In the genomic region with DNA sequence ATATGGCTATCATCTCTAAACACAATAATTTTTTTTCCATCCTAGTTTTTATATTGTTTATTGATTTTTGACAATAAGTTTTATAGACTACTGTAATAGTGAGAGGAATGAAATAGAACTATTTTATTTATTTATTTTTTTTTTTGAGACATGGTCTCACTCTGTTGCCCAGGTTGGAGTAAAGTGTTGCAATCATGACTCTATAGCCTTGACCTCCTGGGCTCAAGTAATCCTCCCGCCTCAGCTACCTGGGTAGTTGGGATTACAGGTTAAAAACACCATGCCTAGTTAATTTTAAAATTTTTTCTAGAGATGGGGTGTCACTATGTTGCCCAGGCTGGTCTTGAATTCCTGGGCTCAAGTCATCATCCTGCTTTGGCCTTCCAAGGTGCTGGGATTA, we compare ENCODE assay signal across 30 cellular contexts. TPM values are rescaled to one million over a fixed set of nuclear protein-coding genes. Genes with fewer than 3 reads are reported as not detected.
DNase-seq lines count a peak whose midpoint lies in the region; ATAC-seq, FAIRE-seq and TF ChIP-seq lines count a peak whose summit lies in the region.
"Had no signal": no experiment of that assay in that cellular context is flagged by ENCODE, and none has a peak within 500 bp of the region (broad histone marks: within the 10 kb centered on the region; RNA-seq: fewer than 3 reads in every experiment).

No MANE protein-coding gene starts in this region.

- H3K36me3 ChIP-seq in HepG2 (replicated peaks in 1 of 2; ENCODE audit: control insufficient read depth in 1 of 2, insufficient read depth in 2 of 2, low read length in 2 of 2), result no peaks in the 10 kb centered on the region
- no peaks in the 10 kb centered on the region for H3K36me3 ChIP-seq in right lobe of liver
- H3K36me3 ChIP-seq: BE2C, BLaER1 had no signal

- DNase-seq in HepG2 (ENCODE audit: low spot score), result no peak
- no peak for DNase-seq in right lobe of liver
- DNase-seq in activated CD4-positive, CD25-positive, alpha-beta regulatory T cell treated with anti-CD3 and anti-CD28 coated beads, Interleukin-2, amount 50 U/mL, for 72 hours, result no peak
- DNase-seq: 8988T; ACHN; AML-193; BE2C; C1 segment of cervical spinal cord; Caco-2; Calu3; CD4-positive, alpha-beta memory T cell; CD4-positive, alpha-beta T cell; CD4-positive, CD25-positive, alpha-beta regulatory T cell; CD8-positive, alpha-beta memory T cell; CD8-positive, alpha-beta T cell; COR-L47; DMS 273 treated with DMSO at 0.1 percent for 48 hours; DMS153; DMS53; DMS79; DMS79 treated with DMSO at 0.1 percent for 48 hours; DND-41; EL had no signal

- TF ChIP-seq RAD21 in HepG2 (CRISPR knock-in tag; IDR thresholded peaks at IDR 0.05), result no peak

- CTCF ChIA-PET in HepG2 (lab: Yijun Ruan, JAX; ENCODE audit: low intra/inter-chr PET ratio, low total read pairs), result no interaction called here

- POLR2A ChIA-PET in HepG2 (lab: Yijun Ruan, JAX), result interaction anchor here (0.7 kb wide), 1 partner anchor 9 kb away, joined by 3 read pairs; a partner anchor contains a TSS

- in situ Hi-C loops in HepG2 (cut with HindIII; ENCODE audit: extremely low pct_ligation_motif_present, low pct_unique_long_range_greater_than_20kb), result no loop called here

- FAIRE-seq in HepG2 (lab: Jason Lieb, UNC) (no peak), A204.1 (lab: Jason Lieb, UNC) (peak; percentile 30)
- FAIRE-seq: A549 had no signal

- H3K9ac ChIP-seq in HepG2 (ENCODE audit: insufficient read depth, low read depth, low read length), result no peak overlapping the region
- H3K9ac ChIP-seq: BLaER1; BLaER1 treated with 17β-estradiol and CSF1 and Interleukin-3, amounts not matched to agents 10 nM and 100 nM had no signal

- H3K4me3 ChIP-seq in HepG2 (replicated peaks in 1 of 3; ENCODE audit: insufficient read depth in 1 of 3, low read depth in 2 of 3, low read length in 3 of 3), result no peak overlapping the region
- no peak overlapping the region for H3K4me3 ChIP-seq in right lobe of liver
- H3K4me3 ChIP-seq: A549; BLaER1; BLaER1 treated with 17β-estradiol and CSF1 and Interleukin-3, amounts not matched to agents 10 nM and 100 nM had no signal

- H3K4me1 ChIP-seq in HepG2 (ENCODE audit: insufficient read depth, low read length) (peaks cover 7% of the 10 kb centered on the region; the same call in 1 of the 2 replicates), right lobe of liver (no peaks in the 10 kb centered on the region)
- H3K4me1 ChIP-seq: A549, BE2C, BLaER1, Caco-2 had no signal

- H3K27ac ChIP-seq in HepG2 (ENCODE audit: extremely low read length, insufficient read depth, low read length) (no peak overlapping the region), right lobe of liver (no peak overlapping the region)
- H3K27ac ChIP-seq: 22Rv1; A549; BLaER1; BLaER1 treated with 17β-estradiol and CSF1 and Interleukin-3, amounts not matched to agents 10 nM and 100 nM; C4-2B had no signal

- BruUV-seq in HepG2 (replicated peaks; lab: Mats Ljungman, UMichigan), result no TSS peak

- ATAC-seq in HepG2 (no peak), right lobe of liver (no peak)
- ATAC-seq: A549; CD8-positive, alpha-beta T cell had no signal

- no peaks in the 10 kb centered on the region for H3K79me2 ChIP-seq in HepG2 (ENCODE audit: insufficient read depth, low read length)

- H3K9me3 ChIP-seq in HepG2 (ENCODE audit: low read length) (no peaks in the 10 kb centered on the region), right lobe of liver (peaks cover 0 to 11% (median 5%) of the 10 kb centered on the region in 4 donors)
- H3K9me3 ChIP-seq: A549, BE2C, Caco-2 had no signal

- TF ChIP-seq POLR2A in HepG2 (IDR thresholded peaks at IDR 0.05; ENCODE audit: insufficient read depth in 1 of 2, low read depth in 2 of 2, low read length in 2 of 2) (no peak), right lobe of liver (IDR thresholded peaks at IDR 0.05) (no peak)

- H3K27me3 ChIP-seq in HepG2 (ENCODE audit: control insufficient read depth in 1 of 2, insufficient read depth in 2 of 2, low read length in 2 of 2) (no peaks in the 10 kb centered on the region), right lobe of liver (no peaks in the 10 kb centered on the region)
- H3K27me3 ChIP-seq: BE2C; BLaER1; BLaER1 treated with 17β-estradiol and CSF1 and Interleukin-3, amounts not matched to agents 10 nM and 100 nM had no signal

- no peak overlapping the region for H2AFZ ChIP-seq in HepG2 (ENCODE audit: low read length)

- no peak for TF ChIP-seq CTCF in HepG2 (CRISPR knock-in tag; IDR thresholded peaks at IDR 0.05)
- TF ChIP-seq CTCF in right lobe of liver (IDR thresholded peaks at IDR 0.05), result no peak

- intact Hi-C loops in HepG2 (cut with micrococcal nuclease; ENCODE audit: unreplicated experiment) (no loop called here), right lobe of liver (cut with DNase I) (no loop called here)

- no peaks in the 10 kb centered on the region for H4K20me1 ChIP-seq in HepG2 (ENCODE audit: insufficient read depth, low read length)
- H4K20me1 ChIP-seq: BLaER1; BLaER1 treated with 17β-estradiol and CSF1 and Interleukin-3, amounts not matched to agents 10 nM and 100 nM had no signal

- no peak overlapping the region for H3K4me2 ChIP-seq in HepG2 (ENCODE audit: low read depth, low read length)
- H3K4me2 ChIP-seq: A549; BLaER1; BLaER1 treated with 17β-estradiol and CSF1 and Interleukin-3, amounts not matched to agents 10 nM and 100 nM had no signal

- WGBS in HepG2 (ENCODE audit: low lambda C conversion rate), result 15% methylated on average over 1 of the region's 1 CpG
- 73% methylated on average over 1 of the region's 1 CpG for WGBS in right lobe of liver (ENCODE audit: insufficient coverage, low coverage, low lambda C conversion rate, missing lambda C conversion rate)

- TF ChIP-seq EP300 in HepG2 (IDR thresholded peaks at IDR 0.05; ENCODE audit: low read depth in 2 of 2, low read length in 2 of 2) (no peak), HepG2 (CRISPR knock-in tag; IDR thresholded peaks at IDR 0.05; ENCODE audit: borderline replicate concordance) (no peak)

RNA-seq across cellular contexts. Expression of a gene that starts 8.5 kb away (rescaled TPM):
- total RNA-seq in HepG2 (2016; rRNA removed; fragmentation: Illumina TruSeq; extraction: Trizol) (6.0 and 8.6 TPM in 2 replicates), right lobe of liver (1 to 10 TPM in 3 of 6 experiments, under 1 TPM in 3; 0.56 to 2.3 (median 1.3) TPM)
- 3.2 and 3.9 TPM in 2 replicates for total RNA-seq in HepG2 (2016; cell fraction: cytosol; rRNA removed; fragmentation: Illumina TruSeq; extraction: Trizol; ENCODE audit: low read depth)
- total RNA-seq in HepG2 (2016; cell fraction: insoluble cytoplasmic fraction; rRNA removed; fragmentation: Illumina TruSeq; extraction: Trizol), result 6.0 and 8.5 TPM in 2 replicates
- total RNA-seq in HepG2 (2016; cell fraction: membrane; rRNA removed; fragmentation: Illumina TruSeq; extraction: Trizol), result 4.6 and 5.1 TPM in 2 replicates
- total RNA-seq in HepG2 (2016; cell fraction: nucleus; rRNA removed; fragmentation: Illumina TruSeq; extraction: Trizol), result 3.7 and 5.1 TPM in 2 replicates
- polyA plus RNA-seq in HepG2 (2011; rRNA removed), result 0.57 and 1.0 TPM in 2 replicates
- 0.21 and 0.63 TPM in 2 replicates for polyA plus RNA-seq in HepG2 (2011; cell fraction: cytosol; rRNA removed)
- 0.73 and 0.82 TPM in 2 replicates for polyA plus RNA-seq in HepG2 (2011; cell fraction: nucleus; rRNA removed)
- 0.76 and 0.89 TPM in 2 replicates for polyA plus RNA-seq in HepG2 (2012)
- polyA plus RNA-seq in HepG2 (2016; cell fraction: cytosol; fragmentation: Illumina TruSeq; extraction: Trizol; ENCODE audit: low read depth), result 0.09 and 0.19 TPM in 2 replicates
- 3.2 and 3.4 TPM in 2 replicates for polyA plus RNA-seq in HepG2 (2016; cell fraction: insoluble cytoplasmic fraction; fragmentation: Illumina TruSeq; extraction: Trizol; ENCODE audit: low read depth)
- 0.40 and 0.74 TPM in 2 replicates for polyA plus RNA-seq in HepG2 (2016; cell fraction: membrane; fragmentation: Illumina TruSeq; extraction: Trizol; ENCODE audit: low read depth)
- polyA plus RNA-seq in HepG2 (2016; cell fraction: nucleus; fragmentation: Illumina TruSeq; extraction: Trizol; ENCODE audit: insufficient read depth, low read depth), result 3.1 and 5.2 TPM in 2 replicates
- 0.48 TPM in 1 of 2 replicates, not detected in the other for polyA minus RNA-seq in HepG2 (2011; rRNA and poly(A)+ RNA removed; ENCODE audit: low replicate concordance)
- polyA minus RNA-seq in HepG2 (2011; cell fraction: cytosol; rRNA and poly(A)+ RNA removed), result 1.4 and 2.9 TPM in 2 replicates
- polyA minus RNA-seq in HepG2 (2011; cell fraction: nucleus; rRNA and poly(A)+ RNA removed), result 2.2 and 3.0 TPM in 2 replicates
- polyA plus RNA-seq: A549 had no signal

RNA-seq across cellular contexts. Expression of a gene that starts 27.0 kb away (rescaled TPM):
- total RNA-seq in HepG2 (2016; rRNA removed; fragmentation: Illumina TruSeq; extraction: Trizol), result 17.9 and 27.0 TPM in 2 replicates
- total RNA-seq in HepG2 (2016; cell fraction: cytosol; rRNA removed; fragmentation: Illumina TruSeq; extraction: Trizol; ENCODE audit: low read depth), result 4.5 and 5.5 TPM in 2 replicates
- total RNA-seq in HepG2 (2016; cell fraction: insoluble cytoplasmic fraction; rRNA removed; fragmentation: Illumina TruSeq; extraction: Trizol), result 17.8 and 28.0 TPM in 2 replicates
- 10.2 and 12.9 TPM in 2 replicates for total RNA-seq in HepG2 (2016; cell fraction: membrane; rRNA removed; fragmentation: Illumina TruSeq; extraction: Trizol)
- total RNA-seq in HepG2 (2016; cell fraction: nucleus; rRNA removed; fragmentation: Illumina TruSeq; extraction: Trizol), result 17.5 and 19.9 TPM in 2 replicates
- 4.7 and 7.7 TPM in 2 replicates for polyA plus RNA-seq in HepG2 (2011; rRNA removed)
- polyA plus RNA-seq in HepG2 (2011; cell fraction: cytosol; rRNA removed), result 2.5 and 3.3 TPM in 2 replicates
- 4.9 and 6.2 TPM in 2 replicates for polyA plus RNA-seq in HepG2 (2011; cell fraction: nucleus; rRNA removed)
- polyA plus RNA-seq in HepG2 (2012), result 5.2 and 5.9 TPM in 2 replicates
- polyA plus RNA-seq in HepG2 (2016; cell fraction: cytosol; fragmentation: Illumina TruSeq; extraction: Trizol; ENCODE audit: low read depth), result 0.52 and 0.70 TPM in 2 replicates
- 13.3 and 14.1 TPM in 2 replicates for polyA plus RNA-seq in HepG2 (2016; cell fraction: insoluble cytoplasmic fraction; fragmentation: Illumina TruSeq; extraction: Trizol; ENCODE audit: low read depth)
- polyA plus RNA-seq in HepG2 (2016; cell fraction: membrane; fragmentation: Illumina TruSeq; extraction: Trizol; ENCODE audit: low read depth), result 1.5 and 1.7 TPM in 2 replicates
- polyA plus RNA-seq in HepG2 (2016; cell fraction: nucleus; fragmentation: Illumina TruSeq; extraction: Trizol; ENCODE audit: insufficient read depth, low read depth), result 17.2 and 18.4 TPM in 2 replicates
- polyA minus RNA-seq in HepG2 (2011; rRNA and poly(A)+ RNA removed; ENCODE audit: low replicate concordance), result 1.4 and 4.5 TPM in 2 replicates
- 6.2 and 6.7 TPM in 2 replicates for polyA minus RNA-seq in HepG2 (2011; cell fraction: cytosol; rRNA and poly(A)+ RNA removed)
- polyA minus RNA-seq in HepG2 (2011; cell fraction: nucleus; rRNA and poly(A)+ RNA removed), result 22.3 and 26.4 TPM in 2 replicates
- 1 to 10 TPM; 2.3 to 2.8 (median 2.7) TPM for total RNA-seq in right lobe of liver

RNA-seq across cellular contexts. Expression of a gene that starts 40.6 kb away (rescaled TPM):
- total RNA-seq in HepG2 (2016; rRNA removed; fragmentation: Illumina TruSeq; extraction: Trizol) (19.5 and 26.3 TPM in 2 replicates), right lobe of liver (1 to 10 TPM; 2.4 to 4.5 (median 3.6) TPM)
- total RNA-seq in HepG2 (2016; cell fraction: cytosol; rRNA removed; fragmentation: Illumina TruSeq; extraction: Trizol; ENCODE audit: low read depth), result 4.8 and 5.3 TPM in 2 replicates
- 18.3 and 25.3 TPM in 2 replicates for total RNA-seq in HepG2 (2016; cell fraction: insoluble cytoplasmic fraction; rRNA removed; fragmentation: Illumina TruSeq; extraction: Trizol)
- total RNA-seq in HepG2 (2016; cell fraction: membrane; rRNA removed; fragmentation: Illumina TruSeq; extraction: Trizol), result 6.5 and 9.3 TPM in 2 replicates
- 11.4 and 13.5 TPM in 2 replicates for total RNA-seq in HepG2 (2016; cell fraction: nucleus; rRNA removed; fragmentation: Illumina TruSeq; extraction: Trizol)
- polyA plus RNA-seq in HepG2 (2011; rRNA removed), result 7.1 and 7.5 TPM in 2 replicates
- 4.2 and 5.3 TPM in 2 replicates for polyA plus RNA-seq in HepG2 (2011; cell fraction: cytosol; rRNA removed)
- polyA plus RNA-seq in HepG2 (2011; cell fraction: nucleus; rRNA removed), result 5.2 and 5.7 TPM in 2 replicates
- 5.2 and 6.9 TPM in 2 replicates for polyA plus RNA-seq in HepG2 (2012)
- polyA plus RNA-seq in HepG2 (2016; cell fraction: cytosol; fragmentation: Illumina TruSeq; extraction: Trizol; ENCODE audit: low read depth), result 1.2 and 1.7 TPM in 2 replicates
- 19.8 and 21.0 TPM in 2 replicates for polyA plus RNA-seq in HepG2 (2016; cell fraction: insoluble cytoplasmic fraction; fragmentation: Illumina TruSeq; extraction: Trizol; ENCODE audit: low read depth)
- polyA plus RNA-seq in HepG2 (2016; cell fraction: membrane; fragmentation: Illumina TruSeq; extraction: Trizol; ENCODE audit: low read depth), result 2.4 and 2.5 TPM in 2 replicates
- polyA plus RNA-seq in HepG2 (2016; cell fraction: nucleus; fragmentation: Illumina TruSeq; extraction: Trizol; ENCODE audit: insufficient read depth, low read depth), result 7.9 and 14.1 TPM in 2 replicates
- 6.6 TPM in 1 of 2 replicates, not detected in the other for polyA minus RNA-seq in HepG2 (2011; rRNA and poly(A)+ RNA removed; ENCODE audit: low replicate concordance)
- polyA minus RNA-seq in HepG2 (2011; cell fraction: cytosol; rRNA and poly(A)+ RNA removed), result 6.7 and 7.1 TPM in 2 replicates
- 17.3 and 20.3 TPM in 2 replicates for polyA minus RNA-seq in HepG2 (2011; cell fraction: nucleus; rRNA and poly(A)+ RNA removed)
- total RNA-seq: A172 had no signal
- polyA plus RNA-seq: A549 had no signal
